ENCODE assay signal across 8 cellular contexts in genomic region chr14:39426605-39427004, GRCh38. TPM values are rescaled to one million over a fixed set of nuclear protein-coding genes. Genes with fewer than 3 reads are reported as not detected.
A peak's percentile ranks its signal among the peaks of the same experiment; 100 is the strongest.
DNase-seq lines count a peak whose midpoint lies in the region; ATAC-seq and TF ChIP-seq lines count a peak whose summit lies in the region.

No MANE protein-coding gene starts in this region.

- peak overlapping the region in 3 of 11 experiments; percentile 7 to 45 (median 25); a peak in 4 of 22 replicates for H3K27ac ChIP-seq in BLaER1 treated with 17β-estradiol and CSF1 and Interleukin-3, amounts not matched to agents 10 nM and 100 nM

- H3K9ac ChIP-seq in BLaER1 treated with 17β-estradiol and CSF1 and Interleukin-3, amounts not matched to agents 10 nM and 100 nM = peak overlapping the region in 8 of 11 experiments; percentile 2 to 44 (median 17); a peak in 5 of 22 replicates

- H3K36me3 ChIP-seq in BLaER1 treated with 17β-estradiol and CSF1 and Interleukin-3, amounts not matched to agents 10 nM and 100 nM = peaks cover 0 to 4% (median 0%) of the 10 kb centered on the region in 11 experiments; a peak in 1 of 22 replicates

- ATAC-seq in HG03159 (IDR thresholded peaks at IDR 0.05; ENCODE audit: unreplicated experiment) = no peak
- ATAC-seq in HG03432 (IDR thresholded peaks at IDR 0.05; ENCODE audit: unreplicated experiment) = no peak

- H3K27me3 ChIP-seq in BLaER1 treated with 17β-estradiol and CSF1 and Interleukin-3, amounts not matched to agents 10 nM and 100 nM = no peaks in the 10 kb centered on the region

- no peak overlapping the region for H3K4me3 ChIP-seq in BLaER1 treated with 17β-estradiol and CSF1 and Interleukin-3, amounts not matched to agents 10 nM and 100 nM
- no peak overlapping the region for H3K4me3 ChIP-seq in foreskin fibroblast (ENCODE audit: low read depth in 1 of 2, low read length in 2 of 2)

- DNase-seq in GM13977 (ENCODE audit: low spot score) (no peak), RPMI7951 (ENCODE audit: low read depth) (peak; percentile 47), foreskin fibroblast (peak; percentile 39 to 70), cortex of kidney (lab: John Stamatoyannopoulos, UW) (no peak), iPS-NIHi11 (ENCODE audit: low spot score) (no peak)

- H3K4me1 ChIP-seq in BLaER1 treated with 17β-estradiol and CSF1 and Interleukin-3, amounts not matched to agents 10 nM and 100 nM = peaks cover 25 to 55% (median 38%) of the 10 kb centered on the region in 10 experiments

- no peaks in the 10 kb centered on the region for H3K9me3 ChIP-seq in BLaER1 treated with 17β-estradiol and CSF1 and Interleukin-3, amounts not matched to agents 10 nM and 100 nM (replicated peaks in 1 of 11)

- in situ Hi-C loops in GM13977 (cut with MboI; ENCODE audit: low pct_unique_long_range_greater_than_20kb, low sequenced_read_pairs, unreplicated experiment) = no loop called here

- H3K4me2 ChIP-seq in BLaER1 treated with 17β-estradiol and CSF1 and Interleukin-3, amounts not matched to agents 10 nM and 100 nM = peak overlapping the region; percentile 11 to 97 (median 54); a peak in 19 of 22 replicates

- TF ChIP-seq CTCF in GM13977 (IDR thresholded peaks at IDR 0.05; ENCODE audit: extremely low read depth, insufficient read depth, missing control alignments) (peak; percentile 37), foreskin fibroblast (IDR thresholded peaks at IDR 0.05; ENCODE audit: low read depth, low read length) (peak; percentile 16)

- peaks cover 46 to 98% (median 90%) of the 10 kb centered on the region in 11 experiments for H4K20me1 ChIP-seq in BLaER1 treated with 17β-estradiol and CSF1 and Interleukin-3, amounts not matched to agents 10 nM and 100 nM

RNA-seq across cellular contexts. Expression of gene FBXO33, which starts 5.6 kb away (rescaled TPM):
- total RNA-seq in RPMI7951 (2014; rRNA removed; shearing (Covaris generic)) = 11.5 and 13.1 TPM in 2 replicates

Comparison
In these comparisons a context has a peak if more than half of its experiments do, and no peak if none do; other contexts are left out.
1. DNase-seq: peak in RPMI7951 (single experiment) and foreskin fibroblast (2 of 2); none in GM13977 (single experiment), cortex of kidney (single experiment) and iPS-NIHi11 (single experiment).